In the genomic region with DNA sequence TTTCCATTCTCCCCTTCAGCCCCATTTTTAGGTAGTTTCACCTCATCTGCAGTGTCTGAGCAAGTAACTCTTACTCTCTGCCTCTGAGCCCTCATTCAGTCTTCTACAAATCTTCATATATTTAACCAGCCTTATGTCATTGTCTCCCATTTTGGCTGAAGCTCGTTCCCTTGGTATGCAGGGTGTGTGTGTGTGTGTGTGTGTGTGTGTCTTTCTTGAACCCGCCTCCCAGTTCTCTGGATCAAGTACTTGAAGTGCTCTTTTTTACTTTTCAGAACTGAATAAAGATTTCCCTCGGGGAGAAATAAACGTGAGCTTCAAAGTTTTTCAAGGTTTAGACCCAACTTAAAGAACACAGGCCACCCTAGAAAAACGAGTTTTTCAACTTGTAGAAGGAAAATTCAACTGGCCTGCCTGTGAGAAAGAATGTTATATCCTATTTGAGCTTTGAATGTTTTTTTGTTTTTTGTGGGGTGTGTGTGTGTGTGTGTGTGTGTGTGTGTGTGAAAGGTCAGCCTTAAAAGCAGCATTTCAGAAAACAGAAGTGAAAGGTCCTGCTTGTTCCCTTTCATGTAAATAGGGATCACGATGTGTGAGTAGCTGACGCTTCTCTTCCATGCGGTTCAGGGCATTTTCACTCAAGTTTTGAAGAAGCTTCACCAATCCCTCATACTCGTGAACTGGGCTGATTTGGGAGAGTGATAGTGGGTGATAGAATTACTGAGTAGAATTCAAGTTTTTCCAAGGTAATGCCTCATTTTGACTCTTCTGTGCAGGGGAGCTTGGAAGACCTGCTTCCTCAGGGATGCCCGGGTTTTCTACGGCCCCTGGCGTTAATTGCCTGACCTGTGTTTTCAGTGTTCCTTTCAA, we compare ENCODE assay signal across 8 cellular contexts. TPM values are rescaled to one million over a fixed set of nuclear protein-coding genes. Genes with fewer than 3 reads are reported as not detected.
DNase-seq lines count a peak whose midpoint lies in the region; ATAC-seq and TF ChIP-seq lines count a peak whose summit lies in the region.

No MANE protein-coding gene starts in this region.

- H3K9me3 Mint-ChIP-seq in activated naive CD8-positive, alpha-beta T cell treated with anti-CD3 and anti-CD28 coated beads, Interleukin-2, amount 50 U/mL, for 24 hours: no peaks in the 10 kb centered on the region

- H3K27me3 ChIP-seq in right lobe of liver: no peaks in the 10 kb centered on the region

- no peak overlapping the region for H3K4me3 ChIP-seq in right lobe of liver

- H3K4me1 Mint-ChIP-seq in activated naive CD8-positive, alpha-beta T cell treated with anti-CD3 and anti-CD28 coated beads, Interleukin-2, amount 50 U/mL, for 24 hours: peaks cover 29% of the 10 kb centered on the region

- H3K27ac Mint-ChIP-seq in activated naive CD8-positive, alpha-beta T cell treated with anti-CD3 and anti-CD28 coated beads, Interleukin-2, amount 50 U/mL, for 24 hours: peak overlapping the region; percentile 52

- peaks cover 0 to 6% (median 1%) of the 10 kb centered on the region in 4 donors for H3K36me3 ChIP-seq in right lobe of liver

- no peak for TF ChIP-seq CTCF in right lobe of liver (IDR thresholded peaks at IDR 0.05)

- peak; percentile 57 for ATAC-seq in GM18868 (IDR thresholded peaks at IDR 0.05; ENCODE audit: unreplicated experiment)
- ATAC-seq in HG02981 (IDR thresholded peaks at IDR 0.05; ENCODE audit: unreplicated experiment): peak; percentile 51
- ATAC-seq in activated naive CD8-positive, alpha-beta T cell treated with anti-CD3 and anti-CD28 coated beads, Interleukin-2, amount 50 U/mL, for 24 hours: no peak
- peak; percentile 4 to 31 (median 20) for ATAC-seq in right lobe of liver
- ATAC-seq in GM18873 (IDR thresholded peaks at IDR 0.05; ENCODE audit: low FRiP score, unreplicated experiment): no peak

- peaks cover 18% of the 10 kb centered on the region for H3K36me3 Mint-ChIP-seq in activated naive CD8-positive, alpha-beta T cell treated with anti-CD3 and anti-CD28 coated beads, Interleukin-2, amount 50 U/mL, for 24 hours (ENCODE audit: low read depth)

- H3K9me3 ChIP-seq in right lobe of liver: no peaks in the 10 kb centered on the region

- TF ChIP-seq POLR2A in right lobe of liver (IDR thresholded peaks at IDR 0.05): no peak

- no peak for DNase-seq in activated naive CD8-positive, alpha-beta T cell treated with anti-CD3 and anti-CD28 coated beads, Interleukin-2, amount 50 U/mL, for 24 hours
- DNase-seq in right lobe of liver: no peak
- no peak for DNase-seq in NCI-H1930 (lab: John Stamatoyannopoulos, UW)
- no peak for DNase-seq in kidney glomerular epithelial cell (lab: John Stamatoyannopoulos, UW)
- no peak for DNase-seq in stimulated activated CD4-positive, alpha-beta T cell treated with anti-CD3 and anti-CD28 coated beads, Interleukin-12 subunit alpha, Interleukin-12 subunit beta, amount 100 ng/mL, for 4 hours

- peaks cover 0 to 32% (median 19%) of the 10 kb centered on the region in 4 donors for H3K4me1 ChIP-seq in right lobe of liver

- 36% methylated on average over 11 of the region's 12 CpGs for WGBS in right lobe of liver (ENCODE audit: insufficient coverage, low coverage, low lambda C conversion rate, missing lambda C conversion rate)

- peak overlapping the region; percentile 16 for H3K4me3 Mint-ChIP-seq in activated naive CD8-positive, alpha-beta T cell treated with anti-CD3 and anti-CD28 coated beads, Interleukin-2, amount 50 U/mL, for 24 hours

- intact Hi-C loops in right lobe of liver (cut with DNase I): no loop called here

- H3K27ac ChIP-seq in right lobe of liver: peak overlapping the region; percentile 45 to 79 (median 66)

- H3K27me3 Mint-ChIP-seq in activated naive CD8-positive, alpha-beta T cell treated with anti-CD3 and anti-CD28 coated beads, Interleukin-2, amount 50 U/mL, for 24 hours: peaks cover 31% of the 10 kb centered on the region

RNA-seq across cellular contexts. Expression of gene EML6, which starts 50.6 kb away (rescaled TPM):
- 1 to 10 TPM in 4 of 6 experiments, under 1 TPM in 2; 0.82 to 2.5 (median 1.5) TPM for total RNA-seq in right lobe of liver

Comparison
In these comparisons a context has a peak if more than half of its experiments do, and no peak if none do; other contexts are left out.
1. ATAC-seq: peak in GM18868 (single experiment), HG02981 (single experiment) and right lobe of liver (4 of 4); none in activated naive CD8-positive, alpha-beta T cell treated with anti-CD3 and anti-CD28 coated beads, Interleukin-2, amount 50 U/mL, for 24 hours (single experiment) and GM18873 (single experiment).